ENCODE assay signal across 8 cellular contexts in the genomic region with DNA sequence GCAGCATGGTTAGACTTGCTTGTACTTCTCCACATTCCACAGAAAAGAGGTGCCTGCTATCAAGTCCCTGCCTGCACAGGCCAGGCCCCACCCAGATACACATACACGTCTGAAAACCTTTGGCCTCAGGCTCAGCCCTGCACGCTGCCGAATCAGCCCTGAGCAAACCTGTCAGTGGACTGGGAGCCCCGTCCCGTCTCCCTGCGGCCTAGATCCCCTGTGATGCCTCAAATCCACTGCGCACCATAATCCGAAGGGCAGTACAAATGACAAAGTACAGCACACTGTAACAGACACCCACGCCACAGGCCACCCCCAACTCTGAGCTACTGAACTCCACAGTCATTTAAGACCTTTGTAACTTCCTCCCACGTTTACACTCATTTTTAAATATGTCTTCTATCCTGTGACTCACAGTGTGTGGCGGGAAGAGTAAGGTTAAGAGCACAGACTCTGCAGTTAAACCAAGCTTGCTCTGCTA.
DNase-seq lines count a peak whose midpoint lies in the region; ATAC-seq and TF ChIP-seq lines count a peak whose summit lies in the region.

No MANE protein-coding gene starts in this region.

- no peaks in the 10 kb centered on the region for H3K27me3 Mint-ChIP-seq in WTC11 (ENCODE audit: low read depth)

- H3K4me1 ChIP-seq in hepatocyte (ENCODE audit: insufficient read depth) (peaks cover 27% of the 10 kb centered on the region), transverse colon (peaks cover 3 to 32% (median 26%) of the 10 kb centered on the region in 4 donors)

- no peak for TF ChIP-seq CTCF in WTC11 (IDR thresholded peaks at IDR 0.05)
- no peak for TF ChIP-seq CTCF in hepatocyte (IDR thresholded peaks at IDR 0.05; ENCODE audit: poor library complexity)
- TF ChIP-seq CTCF in transverse colon (IDR thresholded peaks at IDR 0.05), result no peak

- H3K9me3 Mint-ChIP-seq in WTC11, result 0 out of 2 replicates have a peak, but pooled peaks cover 7% of the 10 kb centered on the region

- H2AFZ ChIP-seq in hepatocyte, result no peak overlapping the region

- in situ Hi-C loops in transverse colon (cut with MboI; ENCODE audit: low pct_ligation_motif_present in 1 of 4, low pct_unique_long_range_greater_than_20kb in 1 of 4, low sequenced_read_pairs in 3 of 4), result no loop called here

- peak overlapping the region; percentile 58 for H3K27ac Mint-ChIP-seq in WTC11

- TF ChIP-seq POLR2A in transverse colon (IDR thresholded peaks at IDR 0.05) (peak; percentile 31), erythroblast (IDR thresholded peaks at IDR 0.05; ENCODE audit: low read length) (no peak)

- H3K36me3 ChIP-seq in hepatocyte (replicated peaks; ENCODE audit: insufficient read depth, low read depth), result no peaks in the 10 kb centered on the region
- H3K36me3 ChIP-seq in transverse colon, result no peaks in the 10 kb centered on the region

- H3K4me1 Mint-ChIP-seq in WTC11, result peaks cover 63% of the 10 kb centered on the region

- ATAC-seq in HG03139 (IDR thresholded peaks at IDR 0.05; ENCODE audit: unreplicated experiment) (peak; percentile 51), WTC11 (peak; percentile 29; the same call in 1 of the 2 replicates)

- H3K27me3 ChIP-seq in hepatocyte (no peaks in the 10 kb centered on the region), transverse colon (no peaks in the 10 kb centered on the region)

- H3K4me2 ChIP-seq in hepatocyte, result peak overlapping the region; percentile 56

- POLR2A ChIA-PET in WTC11 (lab: Charles Lee), result no interaction called here

- no peak overlapping the region for H3K4me3 Mint-ChIP-seq in WTC11

- H3K27ac ChIP-seq in hepatocyte (peak overlapping the region; percentile 98), transverse colon (peak overlapping the region; percentile 58 to 73 (median 68))

- peaks cover 12% of the 10 kb centered on the region for H3K36me3 Mint-ChIP-seq in WTC11

- no peak overlapping the region for H3K4me3 ChIP-seq in hepatocyte
- no peak overlapping the region for H3K4me3 ChIP-seq in transverse colon

- no peaks in the 10 kb centered on the region for H3K9me2 ChIP-seq in hepatocyte (replicated peaks; ENCODE audit: insufficient read depth)

- 26% methylated on average over 11 of the region's 11 CpGs for WGBS in hepatocyte (ENCODE audit: low lambda C conversion rate, missing lambda C conversion rate)
- 60 to 62% methylated on average over 2 to 10 of the region's 11 CpGs for WGBS in transverse colon (ENCODE audit: low coverage in 1 of 2), 2 donors

- CTCF ChIA-PET in WTC11 (lab: Charles Lee), result interaction anchor here (1.0 kb wide), 1 partner anchor 65 kb away, joined by 3 read pairs; no protein-coding TSS in a partner anchor

- no peaks in the 10 kb centered on the region for H4K20me1 ChIP-seq in hepatocyte (ENCODE audit: insufficient read depth, poor library complexity, severe bottlenecking)

- no peaks in the 10 kb centered on the region for H3K9me3 ChIP-seq in hepatocyte (ENCODE audit: low read depth)
- H3K9me3 ChIP-seq in transverse colon, result no peaks in the 10 kb centered on the region

- intact Hi-C loops in transverse colon (cut with DNase I; ENCODE audit: low total_unique reads), result no loop called here

- TF ChIP-seq EP300 in transverse colon (IDR thresholded peaks at IDR 0.05; ENCODE audit: low read depth), result no peak

- H3K79me2 ChIP-seq in hepatocyte, result peaks cover 69% of the 10 kb centered on the region

- peak; percentile 13 to 27 for DNase-seq in activated CD4-positive, alpha-beta T cell treated with anti-CD3 and anti-CD28 coated beads for 24 hours (ENCODE audit: low read depth in 2 of 2)
- DNase-seq in activated CD4-positive, alpha-beta T cell treated with anti-CD3 and anti-CD28 coated beads for 1 hour, result no peak
- DNase-seq in WTC11 (ENCODE audit: low spot score), result no peak
- DNase-seq in hepatocyte (ENCODE audit: low spot score), result peak; percentile 83
- DNase-seq in transverse colon, result peak; percentile 70
- DNase-seq in DMS 273 treated with DMSO at 0.1 percent for 48 hours (lab: John Stamatoyannopoulos, UW), result no peak
- no peak for DNase-seq in erythroblast (lab: John Stamatoyannopoulos, UW)

TF ChIP-seq in WTC11, 78 proteins besides CTCF, POLR2A, EP300 and RAD21:
- no peak for TF ChIP-seq ZNF121 (CRISPR knock-in tag; IDR thresholded peaks at IDR 0.05)
- TF ChIP-seq, protein P1, sequence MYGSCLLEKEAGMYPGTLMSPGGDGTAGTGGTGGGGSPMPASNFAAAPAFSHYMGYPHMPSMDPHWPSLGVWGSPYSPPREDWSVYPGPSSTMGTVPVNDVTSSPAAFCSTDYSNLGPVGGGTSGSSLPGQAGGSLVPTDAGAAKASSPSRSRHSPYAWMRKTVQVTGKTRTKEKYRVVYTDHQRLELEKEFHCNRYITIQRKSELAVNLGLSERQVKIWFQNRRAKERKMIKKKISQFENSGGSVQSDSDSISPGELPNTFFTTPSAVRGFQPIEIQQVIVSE (CRISPR knock-in tag; IDR thresholded peaks at IDR 0.05; ENCODE audit: borderline replicate concordance), result no peak
- TF ChIP-seq GTF2I (CRISPR knock-in tag; conservative IDR thresholded peaks at IDR 0.05), result no peak
- TF ChIP-seq NFE2L1 (CRISPR knock-in tag; IDR thresholded peaks at IDR 0.05), result no peak
- no peak for TF ChIP-seq GRHL2 (CRISPR knock-in tag; IDR thresholded peaks at IDR 0.05; ENCODE audit: insufficient replicate concordance, severe bottlenecking)
- no peak for TF ChIP-seq FOXJ3 (CRISPR knock-in tag; IDR thresholded peaks at IDR 0.05; ENCODE audit: borderline replicate concordance)
- no peak for TF ChIP-seq TEAD4 (CRISPR knock-in tag; IDR thresholded peaks at IDR 0.05)
- TF ChIP-seq, protein P2, sequence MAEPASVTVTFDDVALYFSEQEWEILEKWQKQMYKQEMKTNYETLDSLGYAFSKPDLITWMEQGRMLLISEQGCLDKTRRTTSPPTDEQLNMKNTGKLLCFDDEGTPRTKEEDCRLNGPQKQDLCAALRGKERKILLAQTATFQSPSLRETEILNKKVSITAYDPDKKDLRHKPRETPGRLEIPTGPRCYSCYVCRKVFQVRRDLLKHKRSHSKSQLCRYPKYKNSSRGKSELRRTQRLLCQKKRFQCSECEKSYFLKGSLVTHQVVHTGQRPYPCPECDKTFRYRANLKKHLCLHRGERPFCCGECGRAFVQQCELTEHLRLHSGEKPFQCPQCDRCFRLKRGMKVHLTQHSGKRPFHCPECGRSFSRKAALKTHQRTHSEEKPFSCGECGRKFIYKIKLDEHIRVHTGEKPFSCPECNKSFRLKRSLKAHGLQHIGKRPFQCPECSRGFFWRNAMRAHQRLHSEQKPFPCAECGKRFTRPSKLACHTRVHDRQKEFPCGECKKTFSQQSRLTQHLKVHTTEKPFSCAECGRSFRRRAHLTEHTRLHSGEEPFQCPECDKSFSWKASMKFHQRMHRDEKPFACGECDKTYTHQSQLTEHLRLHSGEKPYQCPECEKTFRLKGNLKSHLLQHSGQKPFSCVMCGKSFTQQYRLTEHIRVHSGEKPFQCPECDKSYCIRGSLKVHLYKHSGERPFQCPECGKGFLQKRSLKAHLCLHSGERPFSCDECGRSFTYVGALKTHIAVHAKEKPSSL (CRISPR knock-in tag; conservative IDR thresholded peaks at IDR 0.05), result no peak
- no peak for TF ChIP-seq TP53 (CRISPR knock-in tag; IDR thresholded peaks at IDR 0.05)
- TF ChIP-seq SMAD3 (CRISPR knock-in tag; IDR thresholded peaks at IDR 0.05; ENCODE audit: borderline replicate concordance), result no peak

Comparison
In these comparisons a context has a peak if more than half of its experiments do, and no peak if none do; other contexts are left out.
1. DNase-seq: peak in activated CD4-positive, alpha-beta T cell treated with anti-CD3 and anti-CD28 coated beads for 24 hours (2 of 2), hepatocyte (single experiment) and transverse colon (single experiment); none in activated CD4-positive, alpha-beta T cell treated with anti-CD3 and anti-CD28 coated beads for 1 hour (single experiment), WTC11 (single experiment), DMS 273 treated with DMSO at 0.1 percent for 48 hours (single experiment) and erythroblast (0 of 2).